ENCODE assay signal across 17 cellular contexts in genomic region chr1:187474266-187474665, GRCh38.
DNase-seq lines count a peak whose midpoint lies in the region; ATAC-seq and TF ChIP-seq lines count a peak whose summit lies in the region.
"Had no signal": no experiment of that assay in that cellular context is flagged by ENCODE, and none has a peak within 500 bp of the region (broad histone marks: within the 10 kb centered on the region; RNA-seq: fewer than 3 reads in every experiment).

No MANE protein-coding gene starts in this region.

- no peaks in the 10 kb centered on the region for H3F3A ChIP-seq in GM23248 (ENCODE audit: insufficient read depth)

- H3K4me3 ChIP-seq in GM23248, result no peak overlapping the region
- no peak overlapping the region for H3K4me3 ChIP-seq in fibroblast of mammary gland (ENCODE audit: control insufficient read depth, low read depth, low read length)
- H3K4me3 ChIP-seq: breast epithelium, pancreas had no signal

- DNase-seq in A172 (ENCODE audit: low spot score) (peak; percentile 21), GM23248 (peak; percentile 72), RPMI7951 (ENCODE audit: low read depth) (peak; percentile 2), fibroblast of mammary gland (ENCODE audit: low read depth) (peak; percentile 29), GOT3 (lab: John Stamatoyannopoulos, UW) (no peak), GM20000 (ENCODE audit: low spot score) (no peak), Right ventricle myocardium superior (no peak), NCI-H748 treated with DMSO at 0.1 percent for 48 hours (lab: John Stamatoyannopoulos, UW) (no peak)
- DNase-seq: activated effector memory CD4-positive, alpha-beta T cell treated with anti-CD3 and anti-CD28 coated beads, Interleukin-2, amount 50 U/mL, for 16 hours; effector memory CD8-positive, alpha-beta T cell; Karpas-422; kidney; OCI-M1; pancreas; stimulated activated CD4-positive, alpha-beta T cell treated with anti-CD3 and anti-CD28 coated beads, Interleukin-12 subunit alpha, Interleukin-12 subunit beta, amount 100 ng/mL, for 4 hours had no signal

- in situ Hi-C loops in GM23248 (cut with MboI), result no loop called here

- H3K9me3 ChIP-seq in GM23248 (ENCODE audit: low read depth), result no peaks in the 10 kb centered on the region
- H3K9me3 ChIP-seq: breast epithelium, pancreas had no signal

- H2AFZ ChIP-seq in GM23248, result no peak overlapping the region

- H3K36me3 ChIP-seq in GM23248 (ENCODE audit: low read depth), result no peaks in the 10 kb centered on the region
- H3K36me3 ChIP-seq: breast epithelium, pancreas had no signal

- H3K9ac ChIP-seq in GM23248, result no peak overlapping the region

- H3K9me2 ChIP-seq in GM23248 (ENCODE audit: insufficient read depth), result no peaks in the 10 kb centered on the region

- intact Hi-C loops in Right ventricle myocardium superior (cut with DNase I), result no loop called here

- H3K4me1 ChIP-seq in GM23248 (ENCODE audit: insufficient read depth), result peaks cover 5% of the 10 kb centered on the region; the same call in 1 of the 2 replicates
- H3K4me1 ChIP-seq: breast epithelium, pancreas had no signal

- H3K4me2 ChIP-seq in GM23248 (ENCODE audit: unreplicated experiment), result no peak overlapping the region

- ATAC-seq in Right ventricle myocardium superior (ENCODE audit: poor library complexity), result no peak
- ATAC-seq: effector memory CD8-positive, alpha-beta T cell; pancreas had no signal

- no peaks in the 10 kb centered on the region; the same call in 1 of the 2 replicates for H4K20me1 ChIP-seq in GM23248 (ENCODE audit: insufficient read depth)

- 37 to 45% methylated on average over 3 of the region's 3 CpGs for WGBS in GM23248 (ENCODE audit: low coverage in 1 of 2, low lambda C conversion rate in 2 of 2, missing lambda C conversion rate in 2 of 2), 2 experiments

- H3K27ac ChIP-seq in GM23248, result no peak overlapping the region
- H3K27ac ChIP-seq: breast epithelium, pancreas, VCaP had no signal

- no peaks in the 10 kb centered on the region for H3K79me2 ChIP-seq in GM23248 (ENCODE audit: insufficient read depth)

- no peak for TF ChIP-seq CTCF in fibroblast of mammary gland (conservative IDR thresholded peaks at IDR 0.05; ENCODE audit: control insufficient read depth, insufficient read depth, low read depth, low read length)
- no peak for TF ChIP-seq CTCF in GM20000 (IDR thresholded peaks at IDR 0.05; ENCODE audit: extremely low read depth, missing control alignments)

- no peaks in the 10 kb centered on the region for H3K27me3 ChIP-seq in GM23248 (replicated peaks; ENCODE audit: insufficient read depth)
- H3K27me3 ChIP-seq: breast epithelium, pancreas had no signal

Comparison
In these comparisons a context has a peak if more than half of its experiments do, and no peak if none do; other contexts are left out.
1. DNase-seq: peak in A172 (single experiment), GM23248 (single experiment), RPMI7951 (single experiment) and fibroblast of mammary gland (single experiment); none in GOT3 (single experiment), GM20000 (single experiment), Right ventricle myocardium superior (single experiment) and NCI-H748 treated with DMSO at 0.1 percent for 48 hours (single experiment).